ENCODE assay signal across 1 cellular context in genomic region chr5:159103086-159103485, GRCh38.
TF ChIP-seq lines count a peak whose summit lies in the region.

No MANE protein-coding gene starts in this region.

TF ChIP-seq in neural cell, 6 proteins besides CTCF, POLR2A, EP300 and RAD21 (continued from another document):
- TF ChIP-seq REST (IDR thresholded peaks at IDR 0.05; ENCODE audit: borderline replicate concordance) (no peak), POLR2AphosphoS5 (IDR thresholded peaks at IDR 0.05) (no peak)
